ENCODE assay signal across 29 cellular contexts in the genomic region with DNA sequence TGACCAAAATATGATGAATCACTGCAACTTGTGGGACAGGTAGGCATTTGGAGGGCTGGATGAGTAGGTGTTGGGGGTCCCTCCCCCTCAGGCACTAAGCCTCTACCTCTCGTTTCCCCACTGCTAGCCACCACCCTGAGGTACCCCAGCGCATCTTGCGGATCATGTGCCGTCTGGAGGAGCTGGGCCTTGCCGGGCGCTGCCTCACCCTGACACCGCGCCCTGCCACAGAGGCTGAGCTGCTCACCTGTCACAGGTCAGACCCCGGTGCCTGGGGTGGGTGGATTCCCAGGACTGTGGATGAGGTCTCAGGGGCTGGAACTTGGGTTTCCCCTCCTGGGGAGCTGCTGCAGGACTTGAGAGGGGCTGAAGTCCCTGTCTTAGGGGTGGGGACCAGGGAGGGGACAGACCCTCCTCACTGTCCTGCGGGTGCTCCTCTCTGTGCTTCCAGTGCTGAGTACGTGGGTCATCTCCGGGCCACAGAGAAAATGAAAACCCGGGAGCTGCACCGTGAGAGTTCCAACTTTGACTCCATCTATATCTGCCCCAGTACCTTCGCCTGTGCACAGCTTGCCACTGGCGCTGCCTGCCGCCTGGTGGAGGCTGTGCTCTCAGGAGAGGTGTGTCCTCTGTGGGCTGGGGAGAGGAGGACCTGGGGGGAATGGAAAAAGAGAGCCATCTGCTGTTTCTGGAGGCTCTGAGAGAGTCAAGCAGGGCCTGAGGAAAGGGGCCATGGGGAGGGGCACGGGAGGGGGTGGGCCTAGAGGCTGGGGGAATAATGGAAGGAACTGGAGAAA. TPM values are rescaled to one million over a fixed set of nuclear protein-coding genes. Genes with fewer than 3 reads are reported as not detected.
"Had no signal": no experiment of that assay in that cellular context is flagged by ENCODE, and none has a peak within 500 bp of the region (broad histone marks: within the 10 kb centered on the region; RNA-seq: fewer than 3 reads in every experiment).

No MANE protein-coding gene starts in this region.

- H3K27ac Mint-ChIP-seq: activated CD4-positive, alpha-beta memory T cell treated with anti-CD3 and anti-CD28 coated beads, Interleukin-2, amount 10 ng/mL, durations not matched to agents 7 days and 5 days; activated naive CD8-positive, alpha-beta T cell treated with anti-CD3 and anti-CD28 coated beads, Interleukin-2, amount 10 ng/mL, durations not matched to agents 7 days and 5 days had no signal

- DNase-seq: activated CD4-positive, alpha-beta memory T cell treated with anti-CD3 and anti-CD28 coated beads, Interleukin-2, amount 10 ng/mL, durations not matched to agents 7 days and 5 days; activated CD4-positive, alpha-beta T cell treated with anti-CD3 and anti-CD28 coated beads, Interleukin-2, amount 50 U/mL, for 1 hour; activated CD4-positive, CD25-positive, alpha-beta regulatory T cell; activated naive CD4-positive, alpha-beta T cell treated with anti-CD3 and anti-CD28 coated beads, Interleukin-2, amount 50 U/mL, for 16 hours; activated naive CD8-positive, alpha-beta T cell treated with anti-CD3 and anti-CD28 coated beads, Interleukin-2, amount 10 ng/mL, durations not matched to agents 7 days and 5 days; activated T-cell treated with anti-CD3 and anti-CD28 coated beads for 4 hours; adrenal gland; anterior cingulate cortex; caudate nucleus; colonic mucosa; Karpas-422; MM.1S; NCI-H1105; NCI-H1436; NCI-H187 treated with DMSO at 0.1 percent for 48 hours; NCI-H2081 treated with DMSO at 0.1 percent for 48 hours; NCI-H446; NCI-H524 treated with DMSO at 0.1 percent for 48 hours; NCI-H748 treated with DMSO at 0.1 percent for 48 hours; OCI-M1; SHP77; T-helper 2 cell; T1000 had no signal

- H3K9me3 Mint-ChIP-seq: activated CD4-positive, alpha-beta memory T cell treated with anti-CD3 and anti-CD28 coated beads, Interleukin-2, amount 10 ng/mL, durations not matched to agents 7 days and 5 days; activated naive CD8-positive, alpha-beta T cell treated with anti-CD3 and anti-CD28 coated beads, Interleukin-2, amount 10 ng/mL, durations not matched to agents 7 days and 5 days had no signal

- H3K4me3 Mint-ChIP-seq: activated CD4-positive, alpha-beta memory T cell treated with anti-CD3 and anti-CD28 coated beads, Interleukin-2, amount 10 ng/mL, durations not matched to agents 7 days and 5 days; activated naive CD8-positive, alpha-beta T cell treated with anti-CD3 and anti-CD28 coated beads, Interleukin-2, amount 10 ng/mL, durations not matched to agents 7 days and 5 days had no signal

- H3K27me3 Mint-ChIP-seq: activated CD4-positive, alpha-beta memory T cell treated with anti-CD3 and anti-CD28 coated beads, Interleukin-2, amount 10 ng/mL, durations not matched to agents 7 days and 5 days; activated naive CD8-positive, alpha-beta T cell treated with anti-CD3 and anti-CD28 coated beads, Interleukin-2, amount 10 ng/mL, durations not matched to agents 7 days and 5 days had no signal

- H3K27ac ChIP-seq: adrenal gland, breast epithelium, colonic mucosa, SJSA1 had no signal

- H3K9me3 ChIP-seq: adrenal gland, breast epithelium, colonic mucosa, SJSA1 had no signal

- FAIRE-seq: RCC 7860, TTC549 had no signal

- H3K4me1 Mint-ChIP-seq: activated CD4-positive, alpha-beta memory T cell treated with anti-CD3 and anti-CD28 coated beads, Interleukin-2, amount 10 ng/mL, durations not matched to agents 7 days and 5 days had no signal

- H3K4me1 ChIP-seq: adrenal gland, breast epithelium, colonic mucosa, SJSA1 had no signal

- H3K36me3 ChIP-seq: breast epithelium, colonic mucosa, SJSA1 had no signal

- H3K4me3 ChIP-seq: adrenal gland, breast epithelium, colonic mucosa, SJSA1 had no signal

RNA-seq across cellular contexts. Expression of gene ERAS, which starts 10.1 kb away (rescaled TPM):
- total RNA-seq: activated CD4-positive, alpha-beta memory T cell treated with anti-CD3 and anti-CD28 coated beads, Interleukin-2, amount 10 ng/mL, durations not matched to agents 7 days and 5 days; activated naive CD8-positive, alpha-beta T cell treated with anti-CD3 and anti-CD28 coated beads, Interleukin-2, amount 10 ng/mL, durations not matched to agents 7 days and 5 days; adrenal gland; SJSA1 had no signal

RNA-seq across cellular contexts. Expression of gene GATA1, which starts 29.8 kb away (rescaled TPM):
- total RNA-seq: activated CD4-positive, alpha-beta memory T cell treated with anti-CD3 and anti-CD28 coated beads, Interleukin-2, amount 10 ng/mL, durations not matched to agents 7 days and 5 days; activated CD8-positive, alpha-beta memory T cell treated with anti-CD3 and anti-CD28 coated beads for 36 hours; activated naive CD8-positive, alpha-beta T cell treated with anti-CD3 and anti-CD28 coated beads, Interleukin-2, amount 10 ng/mL, durations not matched to agents 7 days and 5 days; breast epithelium; cerebellum; SJSA1 had no signal
- polyA plus RNA-seq: adrenal gland had no signal

RNA-seq across cellular contexts. Expression of gene GLOD5, which starts 54.7 kb away (rescaled TPM):
- total RNA-seq: activated CD4-positive, alpha-beta memory T cell treated with anti-CD3 and anti-CD28 coated beads, Interleukin-2, amount 10 ng/mL, durations not matched to agents 7 days and 5 days; activated CD8-positive, alpha-beta memory T cell treated with anti-CD3 and anti-CD28 coated beads for 36 hours; activated naive CD8-positive, alpha-beta T cell treated with anti-CD3 and anti-CD28 coated beads, Interleukin-2, amount 10 ng/mL, durations not matched to agents 7 days and 5 days; adrenal gland; cerebellum; SJSA1 had no signal
- polyA plus RNA-seq: adrenal gland had no signal
